Comparison of ENCODE assay signal across 10 cellular contexts in genomic region chr11:10350341-10350740, GRCh38. TPM values are rescaled to one million over a fixed set of nuclear protein-coding genes. Genes with fewer than 3 reads are reported as not detected.
DNase-seq lines count a peak whose midpoint lies in the region; ATAC-seq and TF ChIP-seq lines count a peak whose summit lies in the region.
"Had no signal": no experiment of that assay in that cellular context is flagged by ENCODE, and none has a peak within 500 bp of the region (broad histone marks: within the 10 kb centered on the region; RNA-seq: fewer than 3 reads in every experiment).

No MANE protein-coding gene starts in this region.

- POLR2A ChIA-PET in Panc1 (lab: Charles Lee) (interaction anchor here (0.6 kb wide), 1 partner anchor 191 kb away, joined by 4 read pairs; the partner anchor contains the start of gene RNF141), T-cell (lab: Charles Lee) (no interaction called here)
- POLR2A ChIA-PET in activated CD8-positive, alpha-beta T cell treated with anti-CD3 and anti-CD28 coated beads, Interleukin-2, amount 10 ng/mL, durations not matched to agents 7 days and 5 days (lab: Charles Lee) = no interaction called here

- no peaks in the 10 kb centered on the region for H3K36me3 Mint-ChIP-seq in T-cell
- no peaks in the 10 kb centered on the region for H3K36me3 Mint-ChIP-seq in activated CD8-positive, alpha-beta T cell treated with anti-CD3 and anti-CD28 coated beads, Interleukin-2, amount 10 ng/mL, durations not matched to agents 7 days and 5 days (ENCODE audit: low read depth)

- ATAC-seq in Panc1 = peak; percentile 54; the same call in 1 of the 2 replicates
- ATAC-seq in T-cell (replicated peaks in 1 of 4) = no peak
- no peak for ATAC-seq in activated CD8-positive, alpha-beta T cell treated with anti-CD3 and anti-CD28 coated beads, Interleukin-2, amount 10 ng/mL, durations not matched to agents 7 days and 5 days

- H4K20me1 ChIP-seq in osteoblast (ENCODE audit: insufficient read depth, low read length) = no peaks in the 10 kb centered on the region

- H3K36me3 ChIP-seq in Panc1 (ENCODE audit: control insufficient read depth, insufficient read depth, low read length) = no peaks in the 10 kb centered on the region
- H3K36me3 ChIP-seq in esophagus muscularis mucosa = no peaks in the 10 kb centered on the region
- no peaks in the 10 kb centered on the region for H3K36me3 ChIP-seq in osteoblast (ENCODE audit: insufficient read depth, low read length)

- TF ChIP-seq POLR2A in esophagus muscularis mucosa (IDR thresholded peaks at IDR 0.05; ENCODE audit: low read depth) = no peak

- no peak overlapping the region for H3K4me3 Mint-ChIP-seq in T-cell
- H3K4me3 Mint-ChIP-seq in activated CD8-positive, alpha-beta T cell treated with anti-CD3 and anti-CD28 coated beads, Interleukin-2, amount 10 ng/mL, durations not matched to agents 7 days and 5 days = no peak overlapping the region
- H3K4me3 Mint-ChIP-seq: stimulated activated naive CD8-positive, alpha-beta T cell treated with anti-CD3 and anti-CD28 coated beads, Interleukin-15, Interleukin-2, amounts not matched to agents 100 ng/mL and 50 ng/mL, for 24 hours had no signal

- no peaks in the 10 kb centered on the region for H3K9me3 Mint-ChIP-seq in T-cell
- H3K9me3 Mint-ChIP-seq in activated CD8-positive, alpha-beta T cell treated with anti-CD3 and anti-CD28 coated beads, Interleukin-2, amount 10 ng/mL, durations not matched to agents 7 days and 5 days (ENCODE audit: insufficient read depth) = no peaks in the 10 kb centered on the region
- H3K9me3 Mint-ChIP-seq: stimulated activated naive CD8-positive, alpha-beta T cell treated with anti-CD3 and anti-CD28 coated beads, Interleukin-15, Interleukin-2, amounts not matched to agents 100 ng/mL and 50 ng/mL, for 24 hours had no signal

- no peaks in the 10 kb centered on the region for H3K79me2 ChIP-seq in osteoblast (ENCODE audit: insufficient read depth, low read length)

- BruUV-seq in Panc1 (replicated peaks; lab: Mats Ljungman, UMichigan) = no TSS peak

- no peaks in the 10 kb centered on the region for H3K9me3 ChIP-seq in Panc1 (ENCODE audit: control insufficient read depth, insufficient read depth, low read depth, low read length)
- no peaks in the 10 kb centered on the region for H3K9me3 ChIP-seq in esophagus muscularis mucosa
- H3K9me3 ChIP-seq in osteoblast (ENCODE audit: low read depth, low read length) = no peaks in the 10 kb centered on the region

- in situ Hi-C loops in Panc1 (cut with HindIII; ENCODE audit: low pct_unique_long_range_greater_than_20kb, low sequenced_read_pairs) = no loop called here

- no peak overlapping the region for H3K4me3 ChIP-seq in Panc1 (ENCODE audit: low read depth in 2 of 2, low read length in 2 of 2)
- no peak overlapping the region for H3K4me3 ChIP-seq in esophagus muscularis mucosa
- H3K4me3 ChIP-seq in osteoblast (ENCODE audit: insufficient read depth, low read length) = no peak overlapping the region

- H2AFZ ChIP-seq in osteoblast (ENCODE audit: low read length) = no peak overlapping the region

- peaks cover 9% of the 10 kb centered on the region for H3K4me1 ChIP-seq in Panc1 (ENCODE audit: control insufficient read depth, insufficient read depth, low read length)
- peaks cover 12 to 28% (median 15%) of the 10 kb centered on the region in 4 donors for H3K4me1 ChIP-seq in esophagus muscularis mucosa
- peaks cover 31% of the 10 kb centered on the region for H3K4me1 ChIP-seq in osteoblast (ENCODE audit: insufficient read depth, low read length)

- H3K4me2 ChIP-seq in osteoblast (ENCODE audit: insufficient read depth, low read length) = peak overlapping the region; percentile 9

- H3K27me3 Mint-ChIP-seq in T-cell = peaks cover 11 to 12% of the 10 kb centered on the region in 2 donors
- peaks cover 15% of the 10 kb centered on the region for H3K27me3 Mint-ChIP-seq in activated CD8-positive, alpha-beta T cell treated with anti-CD3 and anti-CD28 coated beads, Interleukin-2, amount 10 ng/mL, durations not matched to agents 7 days and 5 days (ENCODE audit: low read depth)

- TF ChIP-seq CTCF in Panc1 (IDR thresholded peaks at IDR 0.05) (no peak), esophagus muscularis mucosa (IDR thresholded peaks at IDR 0.05) (no peak), osteoblast (IDR thresholded peaks at IDR 0.05; ENCODE audit: extremely low read depth, low read depth, low read length) (no peak)

- intact Hi-C loops in Panc1 (cut with micrococcal nuclease; ENCODE audit: unreplicated experiment) (no loop called here), esophagus muscularis mucosa (cut with DNase I) (no loop called here)

- H3K27me3 ChIP-seq in Panc1 (ENCODE audit: control insufficient read depth, insufficient read depth, low read length) (no peaks in the 10 kb centered on the region), esophagus muscularis mucosa (no peaks in the 10 kb centered on the region), osteoblast (ENCODE audit: insufficient read depth, low read length) (no peaks in the 10 kb centered on the region)

- no peaks in the 10 kb centered on the region for H3K4me1 Mint-ChIP-seq in T-cell
- H3K4me1 Mint-ChIP-seq in activated CD8-positive, alpha-beta T cell treated with anti-CD3 and anti-CD28 coated beads, Interleukin-2, amount 10 ng/mL, durations not matched to agents 7 days and 5 days (ENCODE audit: low read depth) = no peaks in the 10 kb centered on the region

- H3K27ac ChIP-seq in Panc1 (ENCODE audit: low read length) (no peak overlapping the region; the same call in 1 of the 2 replicates), esophagus muscularis mucosa (replicated peaks in 1 of 4) (no peak overlapping the region), osteoblast (ENCODE audit: low read depth, low read length) (peak overlapping the region; percentile 75)

- CTCF ChIA-PET in Panc1 (lab: Charles Lee) (interaction anchor here (0.6 kb wide), 1 partner anchor 153 kb away, joined by 3 read pairs; no protein-coding TSS in a partner anchor), T-cell (lab: Charles Lee) (no interaction called here)
- CTCF ChIA-PET in activated CD8-positive, alpha-beta T cell treated with anti-CD3 and anti-CD28 coated beads, Interleukin-2, amount 10 ng/mL, durations not matched to agents 7 days and 5 days (lab: Charles Lee) = interaction anchor here (2.3 kb wide), 1 partner anchor 17 kb away, joined by 10 read pairs; no protein-coding TSS in a partner anchor

- TF ChIP-seq EP300 in esophagus muscularis mucosa (IDR thresholded peaks at IDR 0.05) = no peak

- no peak overlapping the region for H3K27ac Mint-ChIP-seq in T-cell
- H3K27ac Mint-ChIP-seq in activated CD8-positive, alpha-beta T cell treated with anti-CD3 and anti-CD28 coated beads, Interleukin-2, amount 10 ng/mL, durations not matched to agents 7 days and 5 days = no peak overlapping the region
- H3K27ac Mint-ChIP-seq: stimulated activated naive CD8-positive, alpha-beta T cell treated with anti-CD3 and anti-CD28 coated beads, Interleukin-15, Interleukin-2, amounts not matched to agents 100 ng/mL and 50 ng/mL, for 24 hours had no signal

- DNase-seq in ELR (ENCODE audit: low read depth) (peak; percentile 92), Panc1 (ENCODE audit: low read depth, low spot score) (no peak), esophagus muscularis mucosa (ENCODE audit: extremely low spot score) (peak; percentile 55), osteoblast (ENCODE audit: insufficient read length, low spot score, missing footprints) (no peak), T-cell (no peak), NCI-H2171 (lab: John Stamatoyannopoulos, UW) (no peak), NCI-H2227 treated with DMSO at 0.1 percent for 48 hours (lab: John Stamatoyannopoulos, UW) (no peak)
- DNase-seq in activated CD8-positive, alpha-beta T cell treated with anti-CD3 and anti-CD28 coated beads, Interleukin-2, amount 10 ng/mL, durations not matched to agents 7 days and 5 days = no peak
- DNase-seq: NCI-H1694 had no signal

RNA-seq across cellular contexts. Expression of gene ADM, which starts 45.5 kb away (rescaled TPM):
- total RNA-seq in Panc1 (2021; ENCODE audit: unreplicated experiment) (263 TPM), esophagus muscularis mucosa (100 to 1,000 TPM in 2 of 4 donors, 10 to 100 TPM in 2; 57.3 to 152 (median 105) TPM), osteoblast (240 and 250 TPM in 2 replicates), T-cell (1 to 10 TPM in 1 of 5 donors, under 1 TPM in 3, not detected in 1; 0.37 to 1.2 (median 0.64) TPM)
- polyA plus RNA-seq in Panc1 (2012; ENCODE audit: insufficient read length) = 316 TPM
- total RNA-seq in activated CD8-positive, alpha-beta T cell treated with anti-CD3 and anti-CD28 coated beads, Interleukin-2, amount 10 ng/mL, durations not matched to agents 7 days and 5 days = 1 to 10 TPM; 3.6 to 3.9 TPM

RNA-seq across cellular contexts. Expression of gene SBF2, which starts 56.3 kb away (rescaled TPM):
- total RNA-seq in Panc1 (2021; ENCODE audit: unreplicated experiment) (65.0 TPM), esophagus muscularis mucosa (10 to 100 TPM; 44.6 to 59.4 (median 53.4) TPM), osteoblast (61.2 and 71.0 TPM in 2 replicates), T-cell (10 to 100 TPM in 4 of 5 donors, 1 to 10 TPM in 1; 9.5 to 23.5 (median 13.0) TPM)
- polyA plus RNA-seq in Panc1 (2012; ENCODE audit: insufficient read length) = 30.9 TPM
- total RNA-seq in activated CD8-positive, alpha-beta T cell treated with anti-CD3 and anti-CD28 coated beads, Interleukin-2, amount 10 ng/mL, durations not matched to agents 7 days and 5 days = 1 to 10 TPM; 5.1 to 5.9 TPM

Comparison
In these comparisons a context has a peak if more than half of its experiments do, and no peak if none do; other contexts are left out.
1. DNase-seq: peak in ELR (single experiment) and esophagus muscularis mucosa (single experiment); none in Panc1 (single experiment), osteoblast (single experiment), T-cell (0 of 34), activated CD8-positive, alpha-beta T cell treated with anti-CD3 and anti-CD28 coated beads, Interleukin-2, amount 10 ng/mL, durations not matched to agents 7 days and 5 days (single experiment), NCI-H2171 (single experiment) and NCI-H2227 treated with DMSO at 0.1 percent for 48 hours (single experiment).
2. RNA of gene ADM, which starts 45.5 kb away (total RNA-seq): 263 TPM in Panc1 (single experiment), 240 to 250 TPM in osteoblast and 57.3 to 152 TPM in esophagus muscularis mucosa; 3.6 to 3.9 TPM in activated CD8-positive, alpha-beta T cell treated with anti-CD3 and anti-CD28 coated beads, Interleukin-2, amount 10 ng/mL, durations not matched to agents 7 days and 5 days and 0.37 to 1.2 TPM in T-cell; every median in the first group is over 10 times any median in the second.
3. CTCF ChIA-PET loops: an anchor here in Panc1 (0.6 kb wide) and activated CD8-positive, alpha-beta T cell treated with anti-CD3 and anti-CD28 coated beads, Interleukin-2, amount 10 ng/mL, durations not matched to agents 7 days and 5 days (2.3 kb wide); none called in T-cell.